Comparison of ENCODE assay signal across 1 cellular context in genomic region chr4:101280866-101281600, GRCh38.
TF ChIP-seq lines count a peak whose summit lies in the region.

No MANE protein-coding gene starts in this region.

TF ChIP-seq in H1, 55 proteins besides CTCF, POLR2A, EP300 and RAD21:
- TF ChIP-seq TCF12 (IDR thresholded peaks at IDR 0.05; ENCODE audit: low read depth, low read length) (no peak), CEBPB (IDR thresholded peaks at IDR 0.05; ENCODE audit: low read depth, low read length) (no peak), SRF (IDR thresholded peaks at IDR 0.05; ENCODE audit: low read depth, low read length) (no peak), SIRT6 (IDR thresholded peaks at IDR 0.05; ENCODE audit: low read length) (no peak), MAFK (IDR thresholded peaks at IDR 0.05; ENCODE audit: low read depth, low read length) (no peak), ASH2L (IDR thresholded peaks at IDR 0.05; ENCODE audit: low read length) (no peak), RFX5 (IDR thresholded peaks at IDR 0.05; ENCODE audit: borderline replicate concordance, low read depth, low read length) (no peak), NANOG (IDR thresholded peaks at IDR 0.05; ENCODE audit: insufficient read depth, low read depth, low read length, poor library complexity, severe bottlenecking) (no peak), RBBP5 (IDR thresholded peaks at IDR 0.05; ENCODE audit: borderline replicate concordance, low read depth, low read length) (no peak), HDAC2 (IDR thresholded peaks at IDR 0.05; ENCODE audit: borderline replicate concordance in 1 of 2, low read depth in 2 of 2, low read length in 2 of 2) (no peak), SIN3A (conservative IDR thresholded peaks at IDR 0.05 in 1 of 2, IDR thresholded peaks at IDR 0.05 in 1 of 2; ENCODE audit: low read depth in 1 of 2, low read length in 2 of 2) (no peak), RNF2 (IDR thresholded peaks at IDR 0.05; ENCODE audit: borderline replicate concordance, low read depth, low read length, missing control alignments, poor library complexity, severe bottlenecking) (no peak), E2F6 (IDR thresholded peaks at IDR 0.05) (no peak), CTBP2 (IDR thresholded peaks at IDR 0.05; ENCODE audit: borderline replicate concordance, insufficient read depth, insufficient read length, low read length) (no peak)
